ENCODE assay signal across 15 cellular contexts in the genomic region with DNA sequence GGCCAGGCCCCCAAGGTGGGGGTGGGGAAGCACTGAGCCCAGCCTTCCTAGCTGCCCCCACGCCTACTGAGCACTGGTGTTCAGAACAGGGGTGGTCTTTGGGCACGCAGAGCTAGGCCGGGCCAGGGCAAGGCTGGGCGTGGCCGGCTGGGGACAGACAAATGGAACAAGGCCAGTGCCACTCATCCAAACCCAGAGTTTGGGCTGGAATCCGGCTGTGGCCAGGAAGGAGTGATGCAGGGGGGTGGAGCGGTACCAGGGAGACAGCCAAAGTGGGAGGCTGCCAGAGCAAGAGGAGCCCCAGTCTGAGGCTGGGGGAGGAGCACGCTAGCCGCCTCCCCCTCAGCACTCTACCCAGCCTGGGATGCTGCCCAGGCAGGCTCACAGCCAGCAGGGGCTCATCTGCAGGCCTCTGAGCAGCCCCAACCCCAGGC. TPM values are rescaled to one million over a fixed set of nuclear protein-coding genes. Genes with fewer than 3 reads are reported as not detected.
A peak's percentile ranks its signal among the peaks of the same experiment; 100 is the strongest.
DNase-seq lines count a peak whose midpoint lies in the region; ATAC-seq and TF ChIP-seq lines count a peak whose summit lies in the region.
"Had no signal": no experiment of that assay in that cellular context is flagged by ENCODE, and none has a peak within 500 bp of the region (broad histone marks: within the 10 kb centered on the region; RNA-seq: fewer than 3 reads in every experiment).

No MANE protein-coding gene starts in this region.

- H3K36me3 ChIP-seq in lower lobe of right lung, result peaks cover 91% of the 10 kb centered on the region
- H3K36me3 ChIP-seq in Karpas-422 (ENCODE audit: insufficient read depth, low read length), result peaks cover 18% of the 10 kb centered on the region

- ATAC-seq in lower lobe of right lung (no peak), HG02610 (IDR thresholded peaks at IDR 0.05; ENCODE audit: unreplicated experiment) (no peak)
- ATAC-seq: Panc1 had no signal

- no peak overlapping the region for H3K4me3 ChIP-seq in lower lobe of right lung
- no peak overlapping the region for H3K4me3 ChIP-seq in Karpas-422 (ENCODE audit: low read length)
- H3K4me3 ChIP-seq: esophagus squamous epithelium, HAP-1, skin epidermis, suprapubic skin had no signal

- H3K27me3 ChIP-seq in lower lobe of right lung (ENCODE audit: low read depth) (no peaks in the 10 kb centered on the region), Karpas-422 (ENCODE audit: low read length) (no peaks in the 10 kb centered on the region)
- H3K27me3 ChIP-seq: esophagus squamous epithelium, suprapubic skin had no signal

- DNase-seq in NCI-H226 (peak; percentile 47), fibroblast of gingiva (ENCODE audit: low read depth) (peak; percentile 77), lower lobe of right lung (peak; percentile 41), hepatic stellate cell (ENCODE audit: low spot score) (no peak), Karpas-422 (no peak), SHP77 treated with DMSO at 0.1 percent for 48 hours (lab: John Stamatoyannopoulos, UW) (no peak)
- DNase-seq: activated CD4-positive, alpha-beta memory T cell treated with anti-CD3 and anti-CD28 coated beads, Interleukin-2, amount 10 ng/mL, durations not matched to agents 7 days and 5 days; activated naive CD4-positive, alpha-beta T cell treated with anti-CD3 and anti-CD28 coated beads for 36 hours; esophagus squamous epithelium had no signal

- no peaks in the 10 kb centered on the region for H4K20me1 ChIP-seq in Karpas-422 (ENCODE audit: insufficient read depth, low read depth, low read length)

- H3K9me2 ChIP-seq in Karpas-422 (replicated peaks; ENCODE audit: insufficient read depth, low read length), result no peaks in the 10 kb centered on the region

- TF ChIP-seq CTCF in lower lobe of right lung (IDR thresholded peaks at IDR 0.05), result no peak

- H3K4me2 ChIP-seq in Karpas-422 (ENCODE audit: low read depth, low read length, poor library complexity, severe bottlenecking), result no peak overlapping the region

- H3K27ac ChIP-seq in lower lobe of right lung (no peak overlapping the region), temporal lobe (ENCODE audit: low read depth, low read length) (peak overlapping the region; percentile 67), Karpas-422 (ENCODE audit: low read length) (no peak overlapping the region)
- H3K27ac ChIP-seq: suprapubic skin had no signal

- peaks cover 10% of the 10 kb centered on the region; the same call in 1 of the 2 replicates for H3K79me2 ChIP-seq in Karpas-422 (ENCODE audit: low read length)

- H3K4me1 ChIP-seq in lower lobe of right lung, result peaks cover 12% of the 10 kb centered on the region
- peaks cover 14% of the 10 kb centered on the region for H3K4me1 ChIP-seq in Karpas-422 (ENCODE audit: low read length)
- H3K4me1 ChIP-seq: HAP-1 had no signal

- H3K9me3 ChIP-seq in lower lobe of right lung, result no peaks in the 10 kb centered on the region
- no peaks in the 10 kb centered on the region for H3K9me3 ChIP-seq in Karpas-422 (ENCODE audit: low read length)
- H3K9me3 ChIP-seq: esophagus squamous epithelium, HAP-1, suprapubic skin had no signal

- intact Hi-C loops in lower lobe of right lung (cut with DNase I), result no loop called here

- no peak overlapping the region for H2AFZ ChIP-seq in Karpas-422 (ENCODE audit: low read length)

- no peak overlapping the region for H3K9ac ChIP-seq in Karpas-422 (ENCODE audit: low read length)

RNA-seq across cellular contexts. Expression of a gene that starts 9.3 kb away (rescaled TPM):
- total RNA-seq in lower lobe of right lung, result 62.7 TPM
- total RNA-seq in temporal lobe, result 4.4 TPM
- total RNA-seq in Karpas-422 (2014; rRNA removed; shearing (Covaris generic); ENCODE audit: low replicate concordance), result 43.8 and 122 TPM in 2 replicates

RNA-seq across cellular contexts. Expression of a gene that starts 11.0 kb away (rescaled TPM):
- total RNA-seq in lower lobe of right lung (14.3 TPM), temporal lobe (0.74 TPM)
- total RNA-seq in Karpas-422 (2014; rRNA removed; shearing (Covaris generic); ENCODE audit: low replicate concordance), result 9.0 and 17.4 TPM in 2 replicates

RNA-seq across cellular contexts. Expression of a gene that starts 11.7 kb away (rescaled TPM):
- 53.1 TPM for total RNA-seq in lower lobe of right lung
- total RNA-seq in temporal lobe, result 42.5 TPM
- total RNA-seq in Karpas-422 (2014; rRNA removed; shearing (Covaris generic); ENCODE audit: low replicate concordance), result 58.7 and 71.5 TPM in 2 replicates

RNA-seq across cellular contexts. Expression of a gene that starts 15.1 kb away (rescaled TPM):
- total RNA-seq in lower lobe of right lung (6.6 TPM), temporal lobe (23.1 TPM)
- 3.5 and 10.9 TPM in 2 replicates for total RNA-seq in Karpas-422 (2014; rRNA removed; shearing (Covaris generic); ENCODE audit: low replicate concordance)

RNA-seq across cellular contexts. Expression of a gene that starts 44.9 kb away (rescaled TPM):
- total RNA-seq in lower lobe of right lung (6.6 TPM), temporal lobe (0.98 TPM)
- 0.79 and 1.8 TPM in 2 replicates for total RNA-seq in Karpas-422 (2014; rRNA removed; shearing (Covaris generic); ENCODE audit: low replicate concordance)

Comparison
In these comparisons a context has a peak if more than half of its experiments do, and no peak if none do; other contexts are left out.
1. DNase-seq: peak in NCI-H226 (single experiment), fibroblast of gingiva (single experiment) and lower lobe of right lung (single experiment); none in hepatic stellate cell (single experiment), Karpas-422 (single experiment) and SHP77 treated with DMSO at 0.1 percent for 48 hours (single experiment).